In the genomic region with DNA sequence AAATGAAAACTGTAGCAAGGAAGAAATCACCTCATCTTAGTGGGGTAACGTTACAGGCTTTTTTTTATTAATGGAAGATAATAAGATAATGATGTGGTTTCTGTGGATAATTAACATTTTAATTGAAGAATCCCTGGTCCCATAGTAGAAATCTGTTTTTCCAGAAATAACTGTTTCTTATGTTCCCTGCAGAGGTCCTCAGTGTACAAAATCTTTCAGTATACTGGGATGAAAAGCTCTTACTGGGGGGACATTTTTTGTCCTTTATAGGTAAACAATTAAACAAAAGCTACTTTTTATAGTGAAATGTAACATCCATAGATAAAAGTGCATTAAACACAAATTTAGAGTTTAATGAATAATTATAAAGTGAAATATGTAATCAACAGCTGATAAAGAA, we compare ENCODE assay signal across 2 cellular contexts.
TF ChIP-seq lines count a peak whose summit lies in the region.

No MANE protein-coding gene starts in this region.

TF ChIP-seq in SK-N-SH, 30 proteins besides CTCF, POLR2A, EP300 and RAD21 (continued from another document):
- no peak for TF ChIP-seq TCF12 (IDR thresholded peaks at IDR 0.05)
- no peak for TF ChIP-seq NRF1 (IDR thresholded peaks at IDR 0.05; ENCODE audit: low read depth, low read length)
- TF ChIP-seq NFIC (IDR thresholded peaks at IDR 0.05; ENCODE audit: borderline replicate concordance) = no peak
- TF ChIP-seq FOSL2 (IDR thresholded peaks at IDR 0.05; ENCODE audit: borderline replicate concordance, low read depth) = no peak
- no peak for TF ChIP-seq RXRA (IDR thresholded peaks at IDR 0.05; ENCODE audit: borderline replicate concordance, low read depth)
- TF ChIP-seq GABPA (IDR thresholded peaks at IDR 0.05; ENCODE audit: low read depth) = no peak
- TF ChIP-seq SIN3A (IDR thresholded peaks at IDR 0.05; ENCODE audit: borderline replicate concordance, low read depth, low read length) = no peak
- no peak for TF ChIP-seq ELF1 (IDR thresholded peaks at IDR 0.05)
- no peak for TF ChIP-seq MEF2A (IDR thresholded peaks at IDR 0.05; ENCODE audit: borderline replicate concordance, low read depth)
- no peak for TF ChIP-seq MXI1 (IDR thresholded peaks at IDR 0.05; ENCODE audit: low read depth, low read length)
- no peak for TF ChIP-seq POLR2AphosphoS5 (IDR thresholded peaks at IDR 0.05; ENCODE audit: low read depth, low read length)
- TF ChIP-seq, protein P1, sequence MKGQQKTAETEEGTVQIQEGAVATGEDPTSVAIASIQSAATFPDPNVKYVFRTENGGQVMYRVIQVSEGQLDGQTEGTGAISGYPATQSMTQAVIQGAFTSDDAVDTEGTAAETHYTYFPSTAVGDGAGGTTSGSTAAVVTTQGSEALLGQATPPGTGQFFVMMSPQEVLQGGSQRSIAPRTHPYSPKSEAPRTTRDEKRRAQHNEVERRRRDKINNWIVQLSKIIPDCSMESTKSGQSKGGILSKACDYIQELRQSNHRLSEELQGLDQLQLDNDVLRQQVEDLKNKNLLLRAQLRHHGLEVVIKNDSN (IDR thresholded peaks at IDR 0.05; ENCODE audit: borderline replicate concordance, low read depth) = no peak
- TF ChIP-seq, protein P2, sequence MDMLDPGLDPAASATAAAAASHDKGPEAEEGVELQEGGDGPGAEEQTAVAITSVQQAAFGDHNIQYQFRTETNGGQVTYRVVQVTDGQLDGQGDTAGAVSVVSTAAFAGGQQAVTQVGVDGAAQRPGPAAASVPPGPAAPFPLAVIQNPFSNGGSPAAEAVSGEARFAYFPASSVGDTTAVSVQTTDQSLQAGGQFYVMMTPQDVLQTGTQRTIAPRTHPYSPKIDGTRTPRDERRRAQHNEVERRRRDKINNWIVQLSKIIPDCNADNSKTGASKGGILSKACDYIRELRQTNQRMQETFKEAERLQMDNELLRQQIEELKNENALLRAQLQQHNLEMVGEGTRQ (IDR thresholded peaks at IDR 0.05; ENCODE audit: borderline replicate concordance, low read depth, low read length) = no peak
- no peak for TF ChIP-seq CHD2 (IDR thresholded peaks at IDR 0.05; ENCODE audit: low read length, partially characterized antibody)
- TF ChIP-seq JUND (IDR thresholded peaks at IDR 0.05) = no peak
- TF ChIP-seq EZH2phosphoT487 (IDR thresholded peaks at IDR 0.05; ENCODE audit: borderline replicate concordance, low read depth) = no peak

TF ChIP-seq in SK-N-SH treated with all-trans-retinoic acid at 6 μM for 48 hours, 23 proteins besides CTCF, POLR2A, EP300 and RAD21 (continued from another document):
- TF ChIP-seq, protein P3, sequence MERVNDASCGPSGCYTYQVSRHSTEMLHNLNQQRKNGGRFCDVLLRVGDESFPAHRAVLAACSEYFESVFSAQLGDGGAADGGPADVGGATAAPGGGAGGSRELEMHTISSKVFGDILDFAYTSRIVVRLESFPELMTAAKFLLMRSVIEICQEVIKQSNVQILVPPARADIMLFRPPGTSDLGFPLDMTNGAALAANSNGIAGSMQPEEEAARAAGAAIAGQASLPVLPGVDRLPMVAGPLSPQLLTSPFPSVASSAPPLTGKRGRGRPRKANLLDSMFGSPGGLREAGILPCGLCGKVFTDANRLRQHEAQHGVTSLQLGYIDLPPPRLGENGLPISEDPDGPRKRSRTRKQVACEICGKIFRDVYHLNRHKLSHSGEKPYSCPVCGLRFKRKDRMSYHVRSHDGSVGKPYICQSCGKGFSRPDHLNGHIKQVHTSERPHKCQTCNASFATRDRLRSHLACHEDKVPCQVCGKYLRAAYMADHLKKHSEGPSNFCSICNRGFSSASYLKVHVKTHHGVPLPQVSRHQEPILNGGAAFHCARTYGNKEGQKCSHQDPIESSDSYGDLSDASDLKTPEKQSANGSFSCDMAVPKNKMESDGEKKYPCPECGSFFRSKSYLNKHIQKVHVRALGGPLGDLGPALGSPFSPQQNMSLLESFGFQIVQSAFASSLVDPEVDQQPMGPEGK (CRISPR knock-in tag; IDR thresholded peaks at IDR 0.05; ENCODE audit: borderline replicate concordance) = no peak
- TF ChIP-seq GLIS3 (CRISPR knock-in tag; IDR thresholded peaks at IDR 0.05) (no peak), PPARA (CRISPR knock-in tag; IDR thresholded peaks at IDR 0.05; ENCODE audit: borderline replicate concordance) (no peak), SNAI2 (CRISPR knock-in tag; IDR thresholded peaks at IDR 0.05) (no peak), ARNTL (CRISPR knock-in tag; IDR thresholded peaks at IDR 0.05; ENCODE audit: borderline replicate concordance, low read depth) (no peak), ZNF8 (CRISPR knock-in tag; IDR thresholded peaks at IDR 0.05) (no peak), CSDC2 (CRISPR knock-in tag; IDR thresholded peaks at IDR 0.05) (no peak), ISL1 (CRISPR knock-in tag; IDR thresholded peaks at IDR 0.05) (no peak), ZNF70 (CRISPR knock-in tag; IDR thresholded peaks at IDR 0.05) (no peak), OSR1 (CRISPR knock-in tag; IDR thresholded peaks at IDR 0.05) (no peak), BACH2 (CRISPR knock-in tag; IDR thresholded peaks at IDR 0.05; ENCODE audit: borderline replicate concordance) (no peak), ZC3H10 (CRISPR knock-in tag; IDR thresholded peaks at IDR 0.05) (no peak)
- TF ChIP-seq, protein P4, sequence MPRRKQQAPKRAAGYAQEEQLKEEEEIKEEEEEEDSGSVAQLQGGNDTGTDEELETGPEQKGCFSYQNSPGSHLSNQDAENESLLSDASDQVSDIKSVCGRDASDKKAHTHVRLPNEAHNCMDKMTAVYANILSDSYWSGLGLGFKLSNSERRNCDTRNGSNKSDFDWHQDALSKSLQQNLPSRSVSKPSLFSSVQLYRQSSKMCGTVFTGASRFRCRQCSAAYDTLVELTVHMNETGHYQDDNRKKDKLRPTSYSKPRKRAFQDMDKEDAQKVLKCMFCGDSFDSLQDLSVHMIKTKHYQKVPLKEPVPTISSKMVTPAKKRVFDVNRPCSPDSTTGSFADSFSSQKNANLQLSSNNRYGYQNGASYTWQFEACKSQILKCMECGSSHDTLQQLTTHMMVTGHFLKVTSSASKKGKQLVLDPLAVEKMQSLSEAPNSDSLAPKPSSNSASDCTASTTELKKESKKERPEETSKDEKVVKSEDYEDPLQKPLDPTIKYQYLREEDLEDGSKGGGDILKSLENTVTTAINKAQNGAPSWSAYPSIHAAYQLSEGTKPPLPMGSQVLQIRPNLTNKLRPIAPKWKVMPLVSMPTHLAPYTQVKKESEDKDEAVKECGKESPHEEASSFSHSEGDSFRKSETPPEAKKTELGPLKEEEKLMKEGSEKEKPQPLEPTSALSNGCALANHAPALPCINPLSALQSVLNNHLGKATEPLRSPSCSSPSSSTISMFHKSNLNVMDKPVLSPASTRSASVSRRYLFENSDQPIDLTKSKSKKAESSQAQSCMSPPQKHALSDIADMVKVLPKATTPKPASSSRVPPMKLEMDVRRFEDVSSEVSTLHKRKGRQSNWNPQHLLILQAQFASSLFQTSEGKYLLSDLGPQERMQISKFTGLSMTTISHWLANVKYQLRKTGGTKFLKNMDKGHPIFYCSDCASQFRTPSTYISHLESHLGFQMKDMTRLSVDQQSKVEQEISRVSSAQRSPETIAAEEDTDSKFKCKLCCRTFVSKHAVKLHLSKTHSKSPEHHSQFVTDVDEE (CRISPR knock-in tag; IDR thresholded peaks at IDR 0.05) = no peak
- TF ChIP-seq, protein P5, sequence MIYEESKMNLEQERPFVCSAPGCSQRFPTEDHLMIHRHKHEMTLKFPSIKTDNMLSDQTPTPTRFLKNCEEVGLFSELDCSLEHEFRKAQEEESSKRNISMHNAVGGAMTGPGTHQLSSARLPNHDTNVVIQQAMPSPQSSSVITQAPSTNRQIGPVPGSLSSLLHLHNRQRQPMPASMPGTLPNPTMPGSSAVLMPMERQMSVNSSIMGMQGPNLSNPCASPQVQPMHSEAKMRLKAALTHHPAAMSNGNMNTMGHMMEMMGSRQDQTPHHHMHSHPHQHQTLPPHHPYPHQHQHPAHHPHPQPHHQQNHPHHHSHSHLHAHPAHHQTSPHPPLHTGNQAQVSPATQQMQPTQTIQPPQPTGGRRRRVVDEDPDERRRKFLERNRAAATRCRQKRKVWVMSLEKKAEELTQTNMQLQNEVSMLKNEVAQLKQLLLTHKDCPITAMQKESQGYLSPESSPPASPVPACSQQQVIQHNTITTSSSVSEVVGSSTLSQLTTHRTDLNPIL (CRISPR knock-in tag; IDR thresholded peaks at IDR 0.05; ENCODE audit: low read depth) = no peak
- TF ChIP-seq, protein P6, sequence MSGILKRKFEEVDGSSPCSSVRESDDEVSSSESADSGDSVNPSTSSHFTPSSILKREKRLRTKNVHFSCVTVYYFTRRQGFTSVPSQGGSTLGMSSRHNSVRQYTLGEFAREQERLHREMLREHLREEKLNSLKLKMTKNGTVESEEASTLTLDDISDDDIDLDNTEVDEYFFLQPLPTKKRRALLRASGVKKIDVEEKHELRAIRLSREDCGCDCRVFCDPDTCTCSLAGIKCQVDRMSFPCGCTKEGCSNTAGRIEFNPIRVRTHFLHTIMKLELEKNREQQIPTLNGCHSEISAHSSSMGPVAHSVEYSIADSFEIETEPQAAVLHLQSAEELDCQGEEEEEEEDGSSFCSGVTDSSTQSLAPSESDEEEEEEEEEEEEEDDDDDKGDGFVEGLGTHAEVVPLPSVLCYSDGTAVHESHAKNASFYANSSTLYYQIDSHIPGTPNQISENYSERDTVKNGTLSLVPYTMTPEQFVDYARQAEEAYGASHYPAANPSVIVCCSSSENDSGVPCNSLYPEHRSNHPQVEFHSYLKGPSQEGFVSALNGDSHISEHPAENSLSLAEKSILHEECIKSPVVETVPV (CRISPR knock-in tag; IDR thresholded peaks at IDR 0.05) = no peak
TF ChIP-seq in SK-N-SH treated with all-trans-retinoic acid at 6 μM for 48 hours: peak in this region for 0.
